Comparison of ENCODE assay signal across 16 cellular contexts in genomic region chr4:100428051-100428450, GRCh38.
DNase-seq lines count a peak whose midpoint lies in the region; ATAC-seq, FAIRE-seq and TF ChIP-seq lines count a peak whose summit lies in the region.
"Had no signal": no experiment of that assay in that cellular context is flagged by ENCODE, and none has a peak within 500 bp of the region (broad histone marks: within the 10 kb centered on the region; RNA-seq: fewer than 3 reads in every experiment).

No MANE protein-coding gene starts in this region.

- no peak overlapping the region for H3K27ac Mint-ChIP-seq in activated naive CD4-positive, alpha-beta T cell treated with anti-CD3 and anti-CD28 coated beads for 36 hours
- H3K27ac Mint-ChIP-seq: B cell, mesothelial cell of epicardium had no signal

- no peaks in the 10 kb centered on the region for H3K4me1 ChIP-seq in adipocyte (ENCODE audit: control insufficient read depth, insufficient read depth, low read length)
- H3K4me1 ChIP-seq in kidney (ENCODE audit: control insufficient read depth in 1 of 2, insufficient read depth in 1 of 2, low read depth in 1 of 2, low read length in 2 of 2) = peaks cover 0 to 3% of the 10 kb centered on the region in 2 donors
- H3K4me1 ChIP-seq in heart right ventricle = peaks cover 0 to 25% (median under 1%) of the 10 kb centered on the region in 9 donors

- H3K4me3 ChIP-seq in adipocyte (ENCODE audit: low read length) (no peak overlapping the region), kidney (ENCODE audit: low read length in 2 of 2) (no peak overlapping the region), heart right ventricle (no peak overlapping the region)

- H3K9ac ChIP-seq in adipocyte (ENCODE audit: low read length) = no peak overlapping the region
- no peak overlapping the region for H3K9ac ChIP-seq in kidney (ENCODE audit: low read length in 2 of 2)

- intact Hi-C loops in kidney (cut with DNase I) (no loop called here), heart right ventricle (cut with DNase I) (loop anchor here in 4 of 10 donors (10.0 kb wide), 4 partner anchors 87 to 333 kb away; partner anchors contain the start of gene EMCN (in 1 of the 4))
- intact Hi-C loops in activated naive CD4-positive, alpha-beta T cell treated with anti-CD3 and anti-CD28 coated beads for 36 hours (cut with micrococcal nuclease) = no loop called here

- 93 to 100% methylated on average over 2 of the region's 2 CpGs for WGBS in heart right ventricle, 2 donors

- DNase-seq in AG08395 (ENCODE audit: low spot score) (peak; percentile 2), LHCN-M2 (ENCODE audit: low read depth) (peak; percentile 58), adipocyte (ENCODE audit: low read depth) (peak; percentile 71), glomerular endothelial cell (ENCODE audit: extremely low read depth, low read depth, low spot score) (peak; percentile 36), kidney (no peak), heart right ventricle (no peak)
- no peak for DNase-seq in activated naive CD4-positive, alpha-beta T cell treated with anti-CD3 and anti-CD28 coated beads for 36 hours
- DNase-seq: activated T-cell treated with anti-CD3 and anti-CD28 coated beads, Interleukin-2, amount 50 U/mL, for 48 hours; H7; head of caudate nucleus; NCI-H1092 treated with DMSO at 0.1 percent for 48 hours; right cardiac atrium had no signal

- H3K9me3 Mint-ChIP-seq in activated naive CD4-positive, alpha-beta T cell treated with anti-CD3 and anti-CD28 coated beads for 36 hours = no peaks in the 10 kb centered on the region

- H3K36me3 ChIP-seq in adipocyte (ENCODE audit: control insufficient read depth, insufficient read depth, low read length, severe bottlenecking) (no peaks in the 10 kb centered on the region), kidney (ENCODE audit: control insufficient read depth in 1 of 2, insufficient read depth in 2 of 2, low read length in 2 of 2) (no peaks in the 10 kb centered on the region), heart right ventricle (peaks cover 0 to 4% (median 0%) of the 10 kb centered on the region in 9 donors)

- no peaks in the 10 kb centered on the region for H3K27me3 ChIP-seq in adipocyte (replicated peaks; ENCODE audit: control insufficient read depth, insufficient read depth, low read length)
- no peaks in the 10 kb centered on the region for H3K27me3 ChIP-seq in heart right ventricle

- H3K36me3 Mint-ChIP-seq in activated naive CD4-positive, alpha-beta T cell treated with anti-CD3 and anti-CD28 coated beads for 36 hours (ENCODE audit: low read depth) = no peaks in the 10 kb centered on the region
- H3K36me3 Mint-ChIP-seq: mesothelial cell of epicardium had no signal

- no peaks in the 10 kb centered on the region for H3K27me3 Mint-ChIP-seq in activated naive CD4-positive, alpha-beta T cell treated with anti-CD3 and anti-CD28 coated beads for 36 hours (ENCODE audit: low read depth)

- H3K4me1 Mint-ChIP-seq in activated naive CD4-positive, alpha-beta T cell treated with anti-CD3 and anti-CD28 coated beads for 36 hours (ENCODE audit: low read depth) = peaks cover 6% of the 10 kb centered on the region
- H3K4me1 Mint-ChIP-seq: B cell, mesothelial cell of epicardium had no signal

- H3K9me3 ChIP-seq in adipocyte (ENCODE audit: control insufficient read depth, low read length) (no peaks in the 10 kb centered on the region), kidney (ENCODE audit: control insufficient read depth in 1 of 2, low read length in 2 of 2) (no peaks in the 10 kb centered on the region), heart right ventricle (no peaks in the 10 kb centered on the region)

- FAIRE-seq in kidney (lab: Jason Lieb, UNC) = no peak

- ATAC-seq in HG03175 (IDR thresholded peaks at IDR 0.05; ENCODE audit: unreplicated experiment) = no peak
- ATAC-seq in heart right ventricle = no peak

- TF ChIP-seq CTCF in kidney (IDR thresholded peaks at IDR 0.05; ENCODE audit: borderline replicate concordance, extremely low read depth, insufficient read depth) (no peak), heart right ventricle (IDR thresholded peaks at IDR 0.05) (no peak)

- H3K4me3 Mint-ChIP-seq in activated naive CD4-positive, alpha-beta T cell treated with anti-CD3 and anti-CD28 coated beads for 36 hours = no peak overlapping the region
- H3K4me3 Mint-ChIP-seq: B cell, mesothelial cell of epicardium had no signal

- no peak overlapping the region for H3K27ac ChIP-seq in kidney (ENCODE audit: low read depth in 2 of 2, low read length in 2 of 2)
- H3K27ac ChIP-seq in heart right ventricle = no peak overlapping the region
- H3K27ac ChIP-seq: VCaP had no signal

- CTCF ChIA-PET in activated naive CD4-positive, alpha-beta T cell treated with anti-CD3 and anti-CD28 coated beads for 36 hours (lab: Charles Lee) = no interaction called here

Comparison
In these comparisons a context has a peak if more than half of its experiments do, and no peak if none do; other contexts are left out.
1. DNase-seq: peak in AG08395 (single experiment), LHCN-M2 (single experiment), adipocyte (single experiment) and glomerular endothelial cell (single experiment); none in kidney (single experiment), activated naive CD4-positive, alpha-beta T cell treated with anti-CD3 and anti-CD28 coated beads for 36 hours (single experiment) and heart right ventricle (0 of 2).